8 cellular contexts compared by ENCODE assay signal in the genomic region with DNA sequence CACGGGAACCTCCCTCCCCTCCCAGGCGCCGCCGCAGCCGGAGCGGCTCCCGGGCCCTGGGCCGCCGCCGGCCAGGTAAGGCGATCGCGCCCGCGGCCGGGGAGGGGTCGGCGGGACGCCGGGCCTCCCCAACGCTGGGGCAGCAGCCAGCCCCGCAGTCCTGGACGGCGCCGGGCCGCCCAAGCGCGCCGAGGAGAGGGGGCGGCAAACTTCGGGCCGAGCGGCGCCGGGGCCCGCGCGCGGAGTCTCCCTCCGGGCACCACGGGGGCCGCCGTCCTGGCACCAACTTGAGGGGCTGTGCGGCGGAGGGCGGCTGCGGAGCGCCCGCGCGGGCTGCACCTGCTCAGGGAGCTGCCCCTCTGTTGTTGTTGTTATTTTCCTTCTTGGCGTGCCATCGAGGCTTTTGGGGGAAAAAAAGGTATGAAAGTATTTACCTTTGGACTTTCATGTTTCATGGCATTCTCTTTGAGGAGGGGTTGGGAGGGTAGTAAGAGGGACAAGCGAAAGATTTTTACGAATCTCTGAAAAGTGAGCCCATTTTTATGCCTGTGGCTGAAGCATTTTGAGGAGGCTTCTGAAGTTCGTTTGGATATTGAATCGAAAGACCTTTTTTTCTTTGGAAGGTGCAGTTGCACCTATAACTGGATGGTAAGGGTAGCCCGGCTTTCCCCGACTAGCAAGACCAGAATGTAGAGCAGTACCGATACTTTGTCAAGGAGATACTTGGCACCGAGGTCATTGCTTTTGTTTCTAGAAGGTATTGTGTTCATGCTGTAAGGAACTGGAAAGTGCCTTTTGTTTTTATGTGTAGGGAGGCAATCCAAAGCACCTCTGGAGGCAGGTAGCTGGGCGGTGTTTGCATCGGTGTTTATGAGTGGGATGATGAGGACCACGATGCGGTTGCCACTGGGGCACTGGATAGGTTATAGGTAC. TPM values are rescaled to one million over a fixed set of nuclear protein-coding genes. Genes with fewer than 3 reads are reported as not detected.
DNase-seq lines count a peak whose midpoint lies in the region; ATAC-seq and TF ChIP-seq lines count a peak whose summit lies in the region.

A gene with protein sequence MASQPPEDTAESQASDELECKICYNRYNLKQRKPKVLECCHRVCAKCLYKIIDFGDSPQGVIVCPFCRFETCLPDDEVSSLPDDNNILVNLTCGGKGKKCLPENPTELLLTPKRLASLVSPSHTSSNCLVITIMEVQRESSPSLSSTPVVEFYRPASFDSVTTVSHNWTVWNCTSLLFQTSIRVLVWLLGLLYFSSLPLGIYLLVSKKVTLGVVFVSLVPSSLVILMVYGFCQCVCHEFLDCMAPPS (plus strand): TSS at position 4 of the 933 bp plus-strand sequence. CDS start 52,168 bp downstream, outside the sequence.

- H3K27me3 ChIP-seq in MG63 = peaks cover 54% of the 10 kb centered on the region

- H3K9me3 Mint-ChIP-seq in activated T-cell treated with anti-CD3 and anti-CD28 coated beads, Interleukin-2, amount 50 U/mL, for 72 hours = no peaks in the 10 kb centered on the region
- H3K9me3 Mint-ChIP-seq in glutamatergic neuron (ENCODE audit: unreplicated experiment) = peaks cover 5% of the 10 kb centered on the region

- H3K36me3 ChIP-seq in MG63 = no peaks in the 10 kb centered on the region

- H3K36me3 Mint-ChIP-seq in activated T-cell treated with anti-CD3 and anti-CD28 coated beads, Interleukin-2, amount 50 U/mL, for 72 hours (ENCODE audit: insufficient read depth in 2 of 2) = peaks cover 0 to 2% of the 10 kb centered on the region in 2 donors
- no peaks in the 10 kb centered on the region for H3K36me3 Mint-ChIP-seq in glutamatergic neuron (ENCODE audit: unreplicated experiment)

- TF ChIP-seq CTCF in glutamatergic neuron (IDR thresholded peaks at IDR 0.05; ENCODE audit: partially characterized antibody, unreplicated experiment) (no peak), retinal pigment epithelial cell (conservative IDR thresholded peaks at IDR 0.05; ENCODE audit: low read depth, low read length) (no peak)

- H3K4me3 ChIP-seq in MG63 (peak within 1 kb of the TSS; percentile 39), retinal pigment epithelial cell (ENCODE audit: low read length) (peak within 1 kb of the TSS; percentile 69)

- ATAC-seq in activated T-cell treated with anti-CD3 and anti-CD28 coated beads, Interleukin-2, amount 50 U/mL, for 72 hours (replicated peaks in 1 of 2) = peak; percentile 83
- no peak for ATAC-seq in GM21576 (IDR thresholded peaks at IDR 0.05; ENCODE audit: unreplicated experiment)
- no peak for ATAC-seq in GM21526 (IDR thresholded peaks at IDR 0.05; ENCODE audit: low FRiP score, unreplicated experiment)

- peak; percentile 64 for DNase-seq in G401 (ENCODE audit: low spot score)
- no peak for DNase-seq in MG63
- peak; percentile 43 to 61 for DNase-seq in activated T-cell treated with anti-CD3 and anti-CD28 coated beads, Interleukin-2, amount 50 U/mL, for 72 hours
- DNase-seq in glutamatergic neuron = no peak
- DNase-seq in retinal pigment epithelial cell (ENCODE audit: low read depth) = no peak
- DNase-seq in putamen (ENCODE audit: low spot score) = no peak

- in situ Hi-C loops in G401 (cut with HindIII; ENCODE audit: low sequenced_read_pairs) = no loop called here

- no peak within 1 kb of the TSS for H3K27ac Mint-ChIP-seq in activated T-cell treated with anti-CD3 and anti-CD28 coated beads, Interleukin-2, amount 50 U/mL, for 72 hours
- peak within 1 kb of the TSS; percentile 76 for H3K27ac Mint-ChIP-seq in glutamatergic neuron (ENCODE audit: unreplicated experiment)

- peak within 1 kb of the TSS; percentile 83 to 89 for H3K4me3 Mint-ChIP-seq in activated T-cell treated with anti-CD3 and anti-CD28 coated beads, Interleukin-2, amount 50 U/mL, for 72 hours
- peak within 1 kb of the TSS; percentile 93 for H3K4me3 Mint-ChIP-seq in glutamatergic neuron (ENCODE audit: unreplicated experiment)

- peaks cover 69% of the 10 kb centered on the region for H3K27me3 Mint-ChIP-seq in activated T-cell treated with anti-CD3 and anti-CD28 coated beads, Interleukin-2, amount 50 U/mL, for 72 hours (ENCODE audit: low read depth)
- peaks cover 9% of the 10 kb centered on the region for H3K27me3 Mint-ChIP-seq in glutamatergic neuron (ENCODE audit: unreplicated experiment)

- peaks cover 15% of the 10 kb centered on the region for H3K4me1 Mint-ChIP-seq in activated T-cell treated with anti-CD3 and anti-CD28 coated beads, Interleukin-2, amount 50 U/mL, for 72 hours (ENCODE audit: low read depth)
- no peaks in the 10 kb centered on the region for H3K4me1 Mint-ChIP-seq in glutamatergic neuron (ENCODE audit: low read depth, unreplicated experiment)

- no peaks in the 10 kb centered on the region; the same call in 1 of the 2 replicates for H3K9me3 ChIP-seq in MG63

RNA-seq across cellular contexts. Expression of the gene that starts here (rescaled TPM):
- total RNA-seq in G401 (2014; rRNA removed; shearing (Covaris generic)) = 0.31 and 1.9 TPM in 2 replicates
- total RNA-seq in MG63 (2014; rRNA removed; shearing (Covaris generic); ENCODE audit: low replicate concordance) = 0.23 and 0.42 TPM in 2 replicates
- not detected for total RNA-seq in activated T-cell treated with anti-CD3 and anti-CD28 coated beads, Interleukin-2, amount 50 U/mL, for 72 hours
- total RNA-seq in glutamatergic neuron (ENCODE audit: unreplicated experiment) = 1.8 TPM

Comparison
In these comparisons a context has a peak if more than half of its experiments do, and no peak if none do; other contexts are left out.
1. Peak in DNase-seq and ATAC-seq in activated T-cell treated with anti-CD3 and anti-CD28 coated beads, Interleukin-2, amount 50 U/mL, for 72 hours; RNA of the gene not detected or under 1 TPM.